ENCODE assay signal across 8 cellular contexts in the genomic region with DNA sequence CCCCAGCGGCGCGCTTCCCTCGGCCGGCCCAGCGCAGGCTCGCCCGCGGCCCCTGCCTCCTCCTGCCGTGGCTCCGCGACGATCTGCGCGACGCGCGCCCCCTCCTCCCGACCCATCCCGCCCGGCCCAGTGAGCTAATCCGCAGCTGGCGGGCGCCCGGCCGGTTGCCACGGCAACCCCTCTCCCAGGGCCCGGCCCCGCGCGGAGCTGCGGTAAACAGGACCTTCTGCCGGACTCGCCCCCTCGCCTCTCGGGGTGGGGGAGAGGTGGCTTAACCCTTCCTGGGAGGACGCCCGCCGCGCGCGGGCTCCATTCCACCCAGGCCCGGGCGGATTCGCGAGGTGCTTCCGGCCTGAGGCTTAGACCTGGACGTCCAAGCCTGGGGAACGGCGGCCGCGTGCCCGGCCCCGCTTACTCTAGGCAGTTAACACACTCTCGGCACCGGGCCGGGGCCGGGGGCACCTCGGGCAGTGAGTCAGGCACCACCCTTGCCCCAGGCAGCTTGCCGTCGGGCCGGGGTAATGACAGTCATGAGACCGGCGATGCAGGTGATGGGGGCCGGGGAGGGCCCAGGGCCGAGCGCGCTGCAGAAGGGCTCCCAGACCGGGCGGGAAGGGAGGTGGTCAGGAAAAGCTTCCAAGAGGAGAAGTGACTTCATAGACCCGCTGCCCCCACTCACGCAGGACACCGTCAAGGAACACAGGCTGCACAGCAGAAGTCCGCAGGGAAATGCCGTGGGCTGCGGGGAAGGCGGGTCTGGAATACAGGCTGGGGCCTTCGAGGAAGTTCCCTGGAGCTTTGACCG. TPM values are rescaled to one million over a fixed set of nuclear protein-coding genes. Genes with fewer than 3 reads are reported as not detected.
A peak's percentile ranks its signal among the peaks of the same experiment; 100 is the strongest.
DNase-seq lines count a peak whose midpoint lies in the region; ATAC-seq, FAIRE-seq and TF ChIP-seq lines count a peak whose summit lies in the region.

A gene with protein sequence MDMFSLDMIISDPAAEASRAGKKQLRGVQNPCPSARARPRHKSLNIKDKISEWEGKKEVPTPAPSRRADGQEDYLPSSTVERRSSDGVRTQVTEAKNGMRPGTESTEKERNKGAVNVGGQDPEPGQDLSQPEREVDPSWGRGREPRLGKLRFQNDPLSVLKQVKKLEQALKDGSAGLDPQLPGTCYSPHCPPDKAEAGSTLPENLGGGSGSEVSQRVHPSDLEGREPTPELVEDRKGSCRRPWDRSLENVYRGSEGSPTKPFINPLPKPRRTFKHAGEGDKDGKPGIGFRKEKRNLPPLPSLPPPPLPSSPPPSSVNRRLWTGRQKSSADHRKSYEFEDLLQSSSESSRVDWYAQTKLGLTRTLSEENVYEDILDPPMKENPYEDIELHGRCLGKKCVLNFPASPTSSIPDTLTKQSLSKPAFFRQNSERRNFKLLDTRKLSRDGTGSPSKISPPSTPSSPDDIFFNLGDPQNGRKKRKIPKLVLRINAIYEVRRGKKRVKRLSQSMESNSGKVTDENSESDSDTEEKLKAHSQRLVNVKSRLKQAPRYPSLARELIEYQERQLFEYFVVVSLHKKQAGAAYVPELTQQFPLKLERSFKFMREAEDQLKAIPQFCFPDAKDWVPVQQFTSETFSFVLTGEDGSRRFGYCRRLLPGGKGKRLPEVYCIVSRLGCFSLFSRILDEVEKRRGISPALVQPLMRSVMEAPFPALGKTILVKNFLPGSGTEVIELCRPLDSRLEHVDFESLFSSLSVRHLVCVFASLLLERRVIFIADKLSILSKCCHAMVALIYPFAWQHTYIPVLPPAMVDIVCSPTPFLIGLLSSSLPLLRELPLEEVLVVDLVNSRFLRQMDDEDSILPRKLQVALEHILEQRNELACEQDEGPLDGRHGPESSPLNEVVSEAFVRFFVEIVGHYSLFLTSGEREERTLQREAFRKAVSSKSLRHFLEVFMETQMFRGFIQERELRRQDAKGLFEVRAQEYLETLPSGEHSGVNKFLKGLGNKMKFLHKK (minus strand): TSS at position 87 of the 805 bp plus-strand sequence. CDS start 38,416 bp downstream, outside the sequence.

- peaks cover 66% of the 10 kb centered on the region for H3K27me3 Mint-ChIP-seq in activated T-helper 2 cell treated with anti-CD3 and anti-CD28 coated beads, Interferon-gamma antibody, Interleukin-2, Interleukin-4, amounts not matched to agents 10 μg/mL and 5 μg/mL and 100 μg/mL, durations not matched to agents 14 hours and 24 hours and 36 hours (ENCODE audit: low read depth)
- H3K27me3 Mint-ChIP-seq in nephron (ENCODE audit: low read depth): peaks cover 6% of the 10 kb centered on the region

- H3K4me1 Mint-ChIP-seq in activated T-helper 2 cell treated with anti-CD3 and anti-CD28 coated beads, Interferon-gamma antibody, Interleukin-2, Interleukin-4, amounts not matched to agents 10 μg/mL and 5 μg/mL and 100 μg/mL, durations not matched to agents 14 hours and 24 hours and 36 hours (ENCODE audit: low read depth): peaks cover 10% of the 10 kb centered on the region
- H3K4me1 Mint-ChIP-seq in nephron: peaks cover 44% of the 10 kb centered on the region

- no peak within 1 kb of the TSS for H3K27ac Mint-ChIP-seq in activated T-helper 2 cell treated with anti-CD3 and anti-CD28 coated beads, Interferon-gamma antibody, Interleukin-2, Interleukin-4, amounts not matched to agents 10 μg/mL and 5 μg/mL and 100 μg/mL, durations not matched to agents 14 hours and 24 hours and 36 hours
- peak within 1 kb of the TSS; percentile 83 to 97 (median 94) for H3K27ac Mint-ChIP-seq in nephron

- intact Hi-C loops in activated T-helper 2 cell treated with anti-CD3 and anti-CD28 coated beads, Interferon-gamma antibody, Interleukin-2, Interleukin-4, amounts not matched to agents 10 μg/mL and 5 μg/mL and 100 μg/mL, durations not matched to agents 14 hours and 24 hours and 36 hours (cut with micrococcal nuclease): no loop called here

- no peak for ATAC-seq in HG02678 (IDR thresholded peaks at IDR 0.05; ENCODE audit: unreplicated experiment)
- ATAC-seq in GM21447 (IDR thresholded peaks at IDR 0.05; ENCODE audit: unreplicated experiment): no peak

- DNase-seq in D721Med (ENCODE audit: insufficient read length, low spot score): peak; percentile 85
- peak; percentile 59 for DNase-seq in NCI-H1105 treated with DMSO at 0.1 percent for 48 hours (lab: John Stamatoyannopoulos, UW)
- DNase-seq in activated T-helper 2 cell treated with anti-CD3 and anti-CD28 coated beads, Interferon-gamma antibody, Interleukin-2, Interleukin-4, amounts not matched to agents 10 μg/mL and 5 μg/mL and 100 μg/mL, durations not matched to agents 14 hours and 24 hours and 36 hours (ENCODE audit: low spot score): no peak
- peak; percentile 12 for DNase-seq in germinal center (ENCODE audit: low spot score)
- DNase-seq in SKM-1 (lab: John Stamatoyannopoulos, UW; ENCODE audit: unreplicated experiment): no peak

- FAIRE-seq in D721Med (lab: Jason Lieb, UNC): no peak

- no peak for TF ChIP-seq CTCF in D721Med (IDR thresholded peaks at IDR 0.05; ENCODE audit: insufficient read depth, missing control alignments)
- TF ChIP-seq CTCF in nephron (IDR thresholded peaks at IDR 0.05; ENCODE audit: unreplicated experiment in 3 of 3): no peak

- no peaks in the 10 kb centered on the region for H3K9me3 Mint-ChIP-seq in activated T-helper 2 cell treated with anti-CD3 and anti-CD28 coated beads, Interferon-gamma antibody, Interleukin-2, Interleukin-4, amounts not matched to agents 10 μg/mL and 5 μg/mL and 100 μg/mL, durations not matched to agents 14 hours and 24 hours and 36 hours
- H3K9me3 Mint-ChIP-seq in nephron: no peaks in the 10 kb centered on the region

- no peaks in the 10 kb centered on the region for H3K36me3 Mint-ChIP-seq in activated T-helper 2 cell treated with anti-CD3 and anti-CD28 coated beads, Interferon-gamma antibody, Interleukin-2, Interleukin-4, amounts not matched to agents 10 μg/mL and 5 μg/mL and 100 μg/mL, durations not matched to agents 14 hours and 24 hours and 36 hours (ENCODE audit: low read depth)
- no peaks in the 10 kb centered on the region for H3K36me3 Mint-ChIP-seq in nephron (ENCODE audit: low read depth)

- peak within 1 kb of the TSS; percentile 68 for H3K4me3 Mint-ChIP-seq in activated T-helper 2 cell treated with anti-CD3 and anti-CD28 coated beads, Interferon-gamma antibody, Interleukin-2, Interleukin-4, amounts not matched to agents 10 μg/mL and 5 μg/mL and 100 μg/mL, durations not matched to agents 14 hours and 24 hours and 36 hours (ENCODE audit: low read depth)
- H3K4me3 Mint-ChIP-seq in nephron: peak within 1 kb of the TSS; percentile 99

RNA-seq across cellular contexts. Expression of the gene that starts here (rescaled TPM):
- not detected in 2 replicates for total RNA-seq in activated T-helper 2 cell treated with anti-CD3 and anti-CD28 coated beads, Interferon-gamma antibody, Interleukin-2, Interleukin-4, amounts not matched to agents 10 μg/mL and 5 μg/mL and 100 μg/mL, durations not matched to agents 14 hours and 24 hours and 36 hours

Comparison
In these comparisons a context has a peak if more than half of its experiments do, and no peak if none do; other contexts are left out.
1. DNase-seq: peak in D721Med (single experiment), NCI-H1105 treated with DMSO at 0.1 percent for 48 hours (single experiment) and germinal center (single experiment); none in activated T-helper 2 cell treated with anti-CD3 and anti-CD28 coated beads, Interferon-gamma antibody, Interleukin-2, Interleukin-4, amounts not matched to agents 10 μg/mL and 5 μg/mL and 100 μg/mL, durations not matched to agents 14 hours and 24 hours and 36 hours (single experiment) and SKM-1 (single experiment).